ENCODE assay signal across 9 cellular contexts in the genomic region with DNA sequence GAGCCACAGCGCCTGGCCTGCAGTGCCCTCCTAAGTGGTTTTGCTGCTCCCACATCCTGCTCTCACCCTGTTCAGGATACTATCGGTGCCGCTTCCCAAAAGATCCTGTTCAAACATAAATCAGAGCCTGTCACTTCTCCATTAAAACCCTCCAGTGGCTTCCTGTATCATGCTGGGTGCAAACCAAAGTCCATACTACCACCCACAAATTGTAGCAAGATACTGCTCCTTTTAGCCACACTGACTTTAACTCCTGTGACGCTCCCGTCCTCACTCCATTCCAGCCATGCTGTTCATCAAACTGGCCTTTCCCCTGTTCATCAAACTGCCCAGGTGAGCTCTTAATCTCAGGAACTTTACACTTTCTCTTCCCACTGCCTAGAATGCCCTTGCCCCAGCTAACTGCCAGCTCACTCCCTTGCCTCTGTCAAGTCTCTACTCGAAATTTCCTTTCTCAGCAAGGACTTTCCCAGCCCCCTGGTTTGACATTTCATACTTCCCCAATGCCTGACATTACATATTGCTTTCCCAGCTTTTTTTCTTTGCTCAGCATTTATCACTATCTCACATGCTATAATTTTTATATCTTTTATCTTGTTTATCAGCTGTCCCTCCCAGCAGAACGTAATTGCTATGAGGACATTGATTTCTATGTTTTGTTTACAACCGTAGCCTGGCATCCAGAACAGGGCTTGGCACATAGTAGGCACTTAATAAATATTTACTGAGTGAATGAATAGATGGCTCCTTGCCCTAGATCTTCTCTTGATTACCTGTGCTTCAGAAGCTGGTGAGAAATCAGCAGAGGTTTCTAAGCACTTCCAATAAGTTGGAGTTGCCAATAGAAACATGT. TPM values are rescaled to one million over a fixed set of nuclear protein-coding genes. Genes with fewer than 3 reads are reported as not detected.
DNase-seq lines count a peak whose midpoint lies in the region; ATAC-seq and TF ChIP-seq lines count a peak whose summit lies in the region.
"Had no signal": no experiment of that assay in that cellular context is flagged by ENCODE, and none has a peak within 500 bp of the region (broad histone marks: within the 10 kb centered on the region; RNA-seq: fewer than 3 reads in every experiment).

No MANE protein-coding gene starts in this region.

- DNase-seq in HCEC 1CT (peak; percentile 61), SW480 (ENCODE audit: low spot score) (peak; percentile 94), right atrium auricular region (ENCODE audit: low spot score) (no peak)
- no peak for DNase-seq in stimulated activated CD4-positive, alpha-beta T cell treated with anti-CD3 and anti-CD28 coated beads, Interleukin-4, amount 100 ng/mL, for 1 hour
- DNase-seq: NCI-H1436 treated with DMSO at 0.1 percent for 48 hours had no signal

- H3K27me3 ChIP-seq in right atrium auricular region (no peaks in the 10 kb centered on the region), skeletal muscle tissue (ENCODE audit: control insufficient read depth in 3 of 3, insufficient read depth in 3 of 3, low read length in 3 of 3) (no peaks in the 10 kb centered on the region)

- H3K4me1 ChIP-seq in right atrium auricular region, result peaks cover 0 to 38% of the 10 kb centered on the region in 2 donors
- peaks cover 4 to 13% (median 11%) of the 10 kb centered on the region in 3 donors for H3K4me1 ChIP-seq in skeletal muscle tissue (ENCODE audit: control insufficient read depth in 3 of 3, insufficient read depth in 3 of 3, low read length in 3 of 3)

- no peaks in the 10 kb centered on the region for H3K36me3 ChIP-seq in right atrium auricular region
- H3K36me3 ChIP-seq in skeletal muscle tissue (ENCODE audit: control insufficient read depth in 3 of 3, insufficient read depth in 3 of 3, low read length in 3 of 3), result no peaks in the 10 kb centered on the region

- no peak overlapping the region for H3K9ac ChIP-seq in skeletal muscle tissue (ENCODE audit: low read depth in 1 of 3, low read length in 3 of 3)

- TF ChIP-seq CTCF in right atrium auricular region (IDR thresholded peaks at IDR 0.05), result no peak

- H3K4me3 ChIP-seq in right atrium auricular region, result no peak overlapping the region
- no peak overlapping the region for H3K4me3 ChIP-seq in skeletal muscle tissue (ENCODE audit: low read length in 3 of 3)

- ATAC-seq in HG02840 (IDR thresholded peaks at IDR 0.05; ENCODE audit: low FRiP score, unreplicated experiment) (no peak), GM18502 (IDR thresholded peaks at IDR 0.05; ENCODE audit: poor library complexity, unreplicated experiment) (no peak), GM18907 (IDR thresholded peaks at IDR 0.05; ENCODE audit: unreplicated experiment) (no peak)

- peak overlapping the region; percentile 48 to 61 for H3K27ac ChIP-seq in right atrium auricular region
- H3K27ac ChIP-seq in skeletal muscle tissue (ENCODE audit: low read depth, low read length), result peak overlapping the region; percentile 58

- H3K9me3 ChIP-seq in right atrium auricular region (no peaks in the 10 kb centered on the region), skeletal muscle tissue (ENCODE audit: control insufficient read depth in 3 of 3, low read length in 3 of 3) (peaks cover 0 to 3% (median 0%) of the 10 kb centered on the region in 3 donors)

RNA-seq across cellular contexts. Expression of a gene that starts 44.3 kb away (rescaled TPM):
- 10 to 100 TPM; 12.6 to 15.3 TPM for total RNA-seq in right atrium auricular region
- total RNA-seq in skeletal muscle tissue, result 32.4 TPM

Comparison
In these comparisons a context has a peak if more than half of its experiments do, and no peak if none do; other contexts are left out.
1. DNase-seq: peak in HCEC 1CT (single experiment) and SW480 (single experiment); none in right atrium auricular region (single experiment) and stimulated activated CD4-positive, alpha-beta T cell treated with anti-CD3 and anti-CD28 coated beads, Interleukin-4, amount 100 ng/mL, for 1 hour (single experiment).